36 cellular contexts compared by ENCODE assay signal in genomic region chr3:139235192-139235591, GRCh38.
"Had no signal": no experiment of that assay in that cellular context is flagged by ENCODE, and none has a peak within 500 bp of the region (broad histone marks: within the 10 kb centered on the region; RNA-seq: fewer than 3 reads in every experiment).

No MANE protein-coding gene starts in this region.

- H3K4me3 ChIP-seq: adrenal gland, body of pancreas, coronary artery, dorsolateral prefrontal cortex, esophagus muscularis mucosa, gastroesophageal sphincter, hepatocyte, left ventricle myocardium inferior, lung, prostate gland, sigmoid colon, testis, uterus had no signal

- H2AFZ ChIP-seq: hepatocyte had no signal

- H3K9me3 Mint-ChIP-seq: activated CD4-positive, alpha-beta memory T cell treated with anti-CD3 and anti-CD28 coated beads for 36 hours; activated CD4-positive, alpha-beta T cell treated with anti-CD3 and anti-CD28 coated beads, Interleukin-2, amount 10 ng/mL, durations not matched to agents 24 days and 14 days; activated naive CD4-positive, alpha-beta T cell treated with anti-CD3 and anti-CD28 coated beads for 36 hours; activated naive CD8-positive, alpha-beta T cell treated with anti-CD3 and anti-CD28 coated beads for 36 hours; activated T-helper 1 cell treated with anti-CD3 and anti-CD28 coated beads, Interleukin-12 subunit alpha, Interleukin-12 subunit beta, Interleukin-2, Interleukin-4 antibody, amounts not matched to agents 30 ng/mL and 10 ng/mL and 1 ng/mL, durations not matched to agents 14 hours and 24 hours and 36 hours; nephron progenitor cell; T-helper 1 cell treated with Interleukin-12 subunit alpha and Interleukin-12 subunit beta and Interleukin-4 antibody, amounts not matched to agents 30 μg/mL and 1 μg/mL, for 36 hours; type B pancreatic cell had no signal

- H3K36me3 Mint-ChIP-seq: activated CD4-positive, alpha-beta memory T cell treated with anti-CD3 and anti-CD28 coated beads for 36 hours; activated naive CD8-positive, alpha-beta T cell treated with anti-CD3 and anti-CD28 coated beads for 36 hours; type B pancreatic cell had no signal

- H3K36me3 ChIP-seq: adrenal gland, esophagus muscularis mucosa, gastroesophageal sphincter, left ventricle myocardium inferior, neutrophil, prostate gland, sigmoid colon, uterus had no signal

- H3K4me1 Mint-ChIP-seq: activated CD4-positive, alpha-beta T cell treated with anti-CD3 and anti-CD28 coated beads, Interleukin-2, amount 10 ng/mL, durations not matched to agents 24 days and 14 days had no signal

- DNase-seq: activated CD4-positive, alpha-beta memory T cell treated with anti-CD3 and anti-CD28 coated beads for 36 hours; activated CD4-positive, alpha-beta T cell treated with anti-CD3 and anti-CD28 coated beads, Interleukin-2, amount 10 ng/mL, durations not matched to agents 24 days and 14 days; activated CD4-positive, CD25-positive, alpha-beta regulatory T cell treated with anti-CD3 and anti-CD28 coated beads, Interleukin-2, amount 50 U/mL, for 72 hours; activated CD8-positive, alpha-beta memory T cell treated with anti-CD3 and anti-CD28 coated beads, Interleukin-2, amount 50 U/mL, for 4 hours; activated effector memory CD4-positive, alpha-beta T cell treated with anti-CD3 and anti-CD28 coated beads, Interleukin-2, amount 50 U/mL, for 16 hours; activated naive CD4-positive, alpha-beta T cell treated with anti-CD3 and anti-CD28 coated beads for 36 hours; activated naive CD8-positive, alpha-beta T cell treated with anti-CD3 and anti-CD28 coated beads for 36 hours; activated T-cell treated with anti-CD3 and anti-CD28 coated beads, Interleukin-2, amount 50 U/mL, for 1 hour; adrenal gland; aorta; body of pancreas; dorsolateral prefrontal cortex; effector memory CD4-positive, alpha-beta T cell; islet precursor cell; left ventricle myocardium inferior; nephron progenitor cell; sigmoid colon; small intestine; stimulated activated CD4-positive, alpha-beta T cell treated with anti-CD3 and anti-CD28 coated beads, Interleukin-1b, Interleukin-23, amount 100 ng/mL, for 48 hours; stimulated activated CD4-positive, alpha-beta T cell treated with anti-CD3 and anti-CD28 coated beads, Interleukin-4, amount 100 ng/mL, for 4 hours; stimulated activated CD8-positive, alpha-beta memory T cell treated with anti-CD3 and anti-CD28 coated beads, Interleukin-4, amount 100 ng/mL, for 48 hours; stimulated activated naive CD4-positive, alpha-beta T cell; T1000; testis; uterus had no signal

- H3K27ac Mint-ChIP-seq: activated CD4-positive, alpha-beta memory T cell treated with anti-CD3 and anti-CD28 coated beads for 36 hours; activated CD4-positive, alpha-beta T cell treated with anti-CD3 and anti-CD28 coated beads, Interleukin-2, amount 10 ng/mL, durations not matched to agents 24 days and 14 days; activated naive CD4-positive, alpha-beta T cell treated with anti-CD3 and anti-CD28 coated beads for 36 hours; activated naive CD8-positive, alpha-beta T cell treated with anti-CD3 and anti-CD28 coated beads for 36 hours; activated T-helper 1 cell treated with anti-CD3 and anti-CD28 coated beads, Interleukin-12 subunit alpha, Interleukin-12 subunit beta, Interleukin-2, Interleukin-4 antibody, amounts not matched to agents 30 ng/mL and 10 ng/mL and 1 ng/mL, durations not matched to agents 14 hours and 24 hours and 36 hours; T-helper 1 cell treated with Interleukin-12 subunit alpha and Interleukin-12 subunit beta and Interleukin-4 antibody, amounts not matched to agents 30 μg/mL and 1 μg/mL, for 36 hours; type B pancreatic cell had no signal

- H3K9me3 ChIP-seq: adrenal gland, body of pancreas, esophagus muscularis mucosa, gastroesophageal sphincter, left ventricle myocardium inferior, neutrophil, prostate gland, sigmoid colon, testis, uterus had no signal

- H3K27me3 ChIP-seq: adrenal gland, body of pancreas, dorsolateral prefrontal cortex, gastroesophageal sphincter, sigmoid colon, testis, uterus had no signal

- H3K79me2 ChIP-seq: hepatocyte had no signal

- ATAC-seq: body of pancreas, gastroesophageal sphincter had no signal

- FAIRE-seq: endothelial cell of umbilical vein, small intestine had no signal

- H3K4me1 ChIP-seq: adrenal gland, esophagus muscularis mucosa, gastroesophageal sphincter, left ventricle myocardium inferior, prostate gland, sigmoid colon, testis, uterus had no signal

- H3K4me2 ChIP-seq: hepatocyte had no signal

- H3K27ac ChIP-seq: adrenal gland, body of pancreas, coronary artery, dorsolateral prefrontal cortex, esophagus muscularis mucosa, gastroesophageal sphincter, hepatocyte, left ventricle myocardium inferior, neutrophil, prostate gland, sigmoid colon, testis, uterus had no signal

- H3K4me3 Mint-ChIP-seq: activated CD4-positive, alpha-beta memory T cell treated with anti-CD3 and anti-CD28 coated beads for 36 hours; activated CD4-positive, alpha-beta T cell treated with anti-CD3 and anti-CD28 coated beads, Interleukin-2, amount 10 ng/mL, durations not matched to agents 24 days and 14 days; activated naive CD4-positive, alpha-beta T cell treated with anti-CD3 and anti-CD28 coated beads for 36 hours; activated naive CD8-positive, alpha-beta T cell treated with anti-CD3 and anti-CD28 coated beads for 36 hours; activated T-helper 1 cell treated with anti-CD3 and anti-CD28 coated beads, Interleukin-12 subunit alpha, Interleukin-12 subunit beta, Interleukin-2, Interleukin-4 antibody, amounts not matched to agents 30 ng/mL and 10 ng/mL and 1 ng/mL, durations not matched to agents 14 hours and 24 hours and 36 hours; nephron progenitor cell; T-helper 1 cell treated with Interleukin-12 subunit alpha and Interleukin-12 subunit beta and Interleukin-4 antibody, amounts not matched to agents 30 μg/mL and 1 μg/mL, for 36 hours; type B pancreatic cell had no signal
